Comparison of ENCODE assay signal across 17 cellular contexts in the genomic region with DNA sequence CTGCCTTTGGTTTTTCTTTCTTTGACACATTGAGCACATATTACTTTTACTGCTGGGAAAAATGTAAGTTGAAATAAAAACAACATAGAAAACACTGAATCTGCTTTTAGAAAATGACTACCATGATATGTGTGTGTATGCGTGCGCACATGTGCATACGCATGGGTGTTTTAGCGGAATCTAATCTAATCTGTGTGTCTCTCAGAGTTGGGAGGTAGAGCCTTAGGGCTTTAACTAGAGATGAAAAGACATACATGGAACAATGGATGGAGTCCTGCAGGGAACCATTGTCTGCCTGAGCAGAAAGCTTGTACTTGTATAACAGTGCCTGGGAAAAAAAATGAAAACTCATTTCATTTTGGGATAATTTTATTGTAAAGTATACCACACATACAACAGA. TPM values are rescaled to one million over a fixed set of nuclear protein-coding genes. Genes with fewer than 3 reads are reported as not detected.
DNase-seq lines count a peak whose midpoint lies in the region; ATAC-seq and TF ChIP-seq lines count a peak whose summit lies in the region.
"Had no signal": no experiment of that assay in that cellular context is flagged by ENCODE, and none has a peak within 500 bp of the region (broad histone marks: within the 10 kb centered on the region; RNA-seq: fewer than 3 reads in every experiment).

No MANE protein-coding gene starts in this region.

- H3K36me3 ChIP-seq in ACC112 (ENCODE audit: insufficient read depth, low read length) (peaks cover 33% of the 10 kb centered on the region), BE2C (no peaks in the 10 kb centered on the region)
- peaks cover 36% of the 10 kb centered on the region for H3K36me3 ChIP-seq in CD4-positive, alpha-beta memory T cell (ENCODE audit: insufficient read depth, low read length)
- peaks cover 11 to 30% (median 18%) of the 10 kb centered on the region in 3 experiments for H3K36me3 ChIP-seq in naive thymus-derived CD4-positive, alpha-beta T cell (ENCODE audit: control insufficient read depth in 2 of 3, insufficient read depth in 3 of 3, low read length in 3 of 3)
- H3K36me3 ChIP-seq: ovary had no signal

- intact Hi-C loops in CD4-positive, alpha-beta memory T cell (cut with micrococcal nuclease): no loop called here
- intact Hi-C loops in naive thymus-derived CD4-positive, alpha-beta T cell (cut with micrococcal nuclease): no loop called here

- H3K4me3 ChIP-seq in ACC112 (ENCODE audit: low read depth, low read length) (no peak overlapping the region), BE2C (ENCODE audit: low read depth, low read length) (no peak overlapping the region)
- no peak overlapping the region for H3K4me3 ChIP-seq in CD4-positive, alpha-beta memory T cell (ENCODE audit: low read length in 2 of 2)
- no peak overlapping the region for H3K4me3 ChIP-seq in naive thymus-derived CD4-positive, alpha-beta T cell (ENCODE audit: low read length)
- H3K4me3 ChIP-seq: GM12878, K562, ovary, SJSA1 had no signal

- H3K36me3 Mint-ChIP-seq in CD4-positive, alpha-beta memory T cell: peaks cover 80 to 82% of the 10 kb centered on the region in 2 donors
- H3K36me3 Mint-ChIP-seq in activated naive CD8-positive, alpha-beta T cell treated with anti-CD3 and anti-CD28 coated beads for 36 hours: peaks cover 52% of the 10 kb centered on the region
- peaks cover 7 to 71% (median 44%) of the 10 kb centered on the region in 5 donors for H3K36me3 Mint-ChIP-seq in naive thymus-derived CD4-positive, alpha-beta T cell
- H3K36me3 Mint-ChIP-seq in nephron progenitor cell (ENCODE audit: low read depth): peaks cover 20% of the 10 kb centered on the region

- H2AFZ ChIP-seq in ACC112 (ENCODE audit: low read length, unreplicated experiment): no peak overlapping the region

- no peaks in the 10 kb centered on the region for H3K27me3 Mint-ChIP-seq in CD4-positive, alpha-beta memory T cell
- no peaks in the 10 kb centered on the region for H3K27me3 Mint-ChIP-seq in activated naive CD8-positive, alpha-beta T cell treated with anti-CD3 and anti-CD28 coated beads for 36 hours
- H3K27me3 Mint-ChIP-seq in naive thymus-derived CD4-positive, alpha-beta T cell: no peaks in the 10 kb centered on the region
- H3K27me3 Mint-ChIP-seq in nephron progenitor cell (ENCODE audit: low read depth, poor library complexity): no peaks in the 10 kb centered on the region

- no peak for ATAC-seq in naive thymus-derived CD4-positive, alpha-beta T cell
- no peak for ATAC-seq in GM21390 (IDR thresholded peaks at IDR 0.05; ENCODE audit: unreplicated experiment)
- ATAC-seq in HG03025 (IDR thresholded peaks at IDR 0.05; ENCODE audit: low FRiP score, unreplicated experiment): no peak
- ATAC-seq: GM12878, K562 had no signal

- peak overlapping the region in 2 of 8 donors; percentile 36 to 40 for H3K4me3 Mint-ChIP-seq in CD4-positive, alpha-beta memory T cell
- H3K4me3 Mint-ChIP-seq in activated naive CD8-positive, alpha-beta T cell treated with anti-CD3 and anti-CD28 coated beads for 36 hours: no peak overlapping the region
- peak overlapping the region in 8 of 10 donors; percentile 5 to 59 (median 21) for H3K4me3 Mint-ChIP-seq in naive thymus-derived CD4-positive, alpha-beta T cell
- H3K4me3 Mint-ChIP-seq in nephron progenitor cell: no peak overlapping the region
- H3K4me3 Mint-ChIP-seq: dendritic cell treated with granulocyte-macrophage colony-stimulating factor and Interleukin-4, amounts not matched to agents 40 ng/mL and 50 ng/mL, for 4 days; T-helper 2 cell treated with Interferon-gamma antibody and Interleukin-4, amounts not matched to agents 5 μg/mL and 100 μg/mL, for 36 hours had no signal

- H3K27ac Mint-ChIP-seq in CD4-positive, alpha-beta memory T cell: peak overlapping the region; percentile 32 to 83 (median 75)
- H3K27ac Mint-ChIP-seq in activated naive CD8-positive, alpha-beta T cell treated with anti-CD3 and anti-CD28 coated beads for 36 hours: peak overlapping the region; percentile 63
- peak overlapping the region in 8 of 9 donors; percentile 24 to 100 (median 80) for H3K27ac Mint-ChIP-seq in naive thymus-derived CD4-positive, alpha-beta T cell
- no peak overlapping the region for H3K27ac Mint-ChIP-seq in nephron progenitor cell
- H3K27ac Mint-ChIP-seq: T-helper 2 cell treated with Interferon-gamma antibody and Interleukin-4, amounts not matched to agents 5 μg/mL and 100 μg/mL, for 36 hours had no signal

- peak overlapping the region; percentile 23 for H3K27ac ChIP-seq in ACC112 (ENCODE audit: low read depth, low read length)
- no peak overlapping the region for H3K27ac ChIP-seq in CD4-positive, alpha-beta memory T cell (ENCODE audit: low read depth, low read length)
- H3K27ac ChIP-seq in naive thymus-derived CD4-positive, alpha-beta T cell (ENCODE audit: low read depth, low read length): peak overlapping the region; percentile 42
- H3K27ac ChIP-seq: ovary had no signal

- peaks cover 50% of the 10 kb centered on the region for H3K4me1 ChIP-seq in ACC112 (ENCODE audit: control insufficient read depth, insufficient read depth, low read length, unreplicated experiment)
- peaks cover 93% of the 10 kb centered on the region for H3K4me1 ChIP-seq in CD4-positive, alpha-beta memory T cell (ENCODE audit: insufficient read depth, low read length)
- H3K4me1 ChIP-seq in naive thymus-derived CD4-positive, alpha-beta T cell (ENCODE audit: control insufficient read depth in 2 of 2, insufficient read depth in 2 of 2, low read length in 2 of 2): peaks cover 44 to 66% of the 10 kb centered on the region in 2 donors
- no peaks in the 10 kb centered on the region for H3K4me1 ChIP-seq in BE2C

- no peaks in the 10 kb centered on the region for H3K9me3 Mint-ChIP-seq in CD4-positive, alpha-beta memory T cell
- H3K9me3 Mint-ChIP-seq in activated naive CD8-positive, alpha-beta T cell treated with anti-CD3 and anti-CD28 coated beads for 36 hours: peaks cover 3% of the 10 kb centered on the region
- H3K9me3 Mint-ChIP-seq in naive thymus-derived CD4-positive, alpha-beta T cell: peaks cover 0 to 1% (median 0%) of the 10 kb centered on the region in 11 donors
- no peaks in the 10 kb centered on the region for H3K9me3 Mint-ChIP-seq in nephron progenitor cell
- H3K9me3 Mint-ChIP-seq: dendritic cell treated with granulocyte-macrophage colony-stimulating factor and Interleukin-4, amounts not matched to agents 40 ng/mL and 50 ng/mL, for 4 days; T-helper 2 cell treated with Interferon-gamma antibody and Interleukin-4, amounts not matched to agents 5 μg/mL and 100 μg/mL, for 36 hours had no signal

- POLR2A ChIA-PET in CD4-positive, alpha-beta memory T cell (lab: Charles Lee; ENCODE audit: partially characterized antibody): interaction anchor here (1.1 to 2.8 kb wide), 3 partner anchors 13 to 323 kb away, joined by 3 to 16 read pairs (median 3); partner anchors contain the start of genes PEX12 and SLFN5
- POLR2A ChIA-PET in naive thymus-derived CD4-positive, alpha-beta T cell (lab: Charles Lee): interaction anchor here (0.6 to 4.4 kb wide), 3 partner anchors 9 to 274 kb away, joined by 3 to 20 read pairs (median 3); no protein-coding TSS in a partner anchor

- peaks cover 57 to 93% (median 75%) of the 10 kb centered on the region in 4 donors for H3K4me1 Mint-ChIP-seq in CD4-positive, alpha-beta memory T cell
- H3K4me1 Mint-ChIP-seq in activated naive CD8-positive, alpha-beta T cell treated with anti-CD3 and anti-CD28 coated beads for 36 hours: peaks cover 81% of the 10 kb centered on the region
- H3K4me1 Mint-ChIP-seq in naive thymus-derived CD4-positive, alpha-beta T cell: peaks cover 47 to 94% (median 88%) of the 10 kb centered on the region in 7 donors
- peaks cover 23% of the 10 kb centered on the region for H3K4me1 Mint-ChIP-seq in nephron progenitor cell

- H3K79me2 ChIP-seq in ACC112 (ENCODE audit: control insufficient read depth, insufficient read depth, low read length, unreplicated experiment): peaks cover 81% of the 10 kb centered on the region

- H3K27me3 ChIP-seq in ACC112 (ENCODE audit: insufficient read depth, low read length) (no peaks in the 10 kb centered on the region), BE2C (peaks cover 25% of the 10 kb centered on the region)
- H3K27me3 ChIP-seq in CD4-positive, alpha-beta memory T cell (ENCODE audit: insufficient read depth, low read length): no peaks in the 10 kb centered on the region
- no peaks in the 10 kb centered on the region for H3K27me3 ChIP-seq in naive thymus-derived CD4-positive, alpha-beta T cell (ENCODE audit: control insufficient read depth in 2 of 2, insufficient read depth in 2 of 2, low read length in 2 of 2)
- H3K27me3 ChIP-seq: ovary, SJSA1 had no signal

- no peaks in the 10 kb centered on the region for H3K9me3 ChIP-seq in CD4-positive, alpha-beta memory T cell (ENCODE audit: control insufficient read depth in 1 of 2, low read length in 2 of 2)
- no peaks in the 10 kb centered on the region for H3K9me3 ChIP-seq in naive thymus-derived CD4-positive, alpha-beta T cell (ENCODE audit: control insufficient read depth in 2 of 3, low read length in 3 of 3)
- no peaks in the 10 kb centered on the region for H3K9me3 ChIP-seq in BE2C
- H3K9me3 ChIP-seq: ovary, SJSA1 had no signal

- CTCF ChIA-PET in CD4-positive, alpha-beta memory T cell (lab: Charles Lee; ENCODE audit: partially characterized antibody): no interaction called here
- CTCF ChIA-PET in naive thymus-derived CD4-positive, alpha-beta T cell (lab: Charles Lee): no interaction called here

- no peak for DNase-seq in CD4-positive, alpha-beta memory T cell
- DNase-seq in activated naive CD8-positive, alpha-beta T cell treated with anti-CD3 and anti-CD28 coated beads for 36 hours: no peak
- no peak for DNase-seq in naive thymus-derived CD4-positive, alpha-beta T cell
- no peak for DNase-seq in BE2C
- no peak for DNase-seq in nephron progenitor cell
- DNase-seq: GDM1, NCI-H2029, NCI-H524 treated with DMSO at 0.1 percent for 48 hours, ovary had no signal

- TF ChIP-seq CTCF in BE2C (IDR thresholded peaks at IDR 0.05; ENCODE audit: low read depth, low read length) (no peak), nephron progenitor cell (IDR thresholded peaks at IDR 0.05) (no peak)

RNA-seq across cellular contexts. Expression of gene SLFN5, which starts 12.4 kb away (rescaled TPM):
- total RNA-seq in CD4-positive, alpha-beta memory T cell: 100 to 1,000 TPM; 182 to 188 TPM
- polyA plus RNA-seq in CD4-positive, alpha-beta memory T cell: 100 to 1,000 TPM in 1 of 2 donors, 10 to 100 TPM in 1; 73.4 to 152 TPM
- 10 to 100 TPM; 33.9 to 37.9 TPM for total RNA-seq in activated naive CD8-positive, alpha-beta T cell treated with anti-CD3 and anti-CD28 coated beads for 36 hours
- 100 to 1,000 TPM in 4 of 5 experiments, 10 to 100 TPM in 1; 80.0 to 199 (median 133) TPM for total RNA-seq in naive thymus-derived CD4-positive, alpha-beta T cell
- polyA plus RNA-seq in naive thymus-derived CD4-positive, alpha-beta T cell: 100 to 1,000 TPM; 103 to 169 TPM
- polyA plus RNA-seq in BE2C (2012; ENCODE audit: insufficient read depth, insufficient read length, low read depth): not detected

Comparison
In these comparisons a context has a peak if more than half of its experiments do, and no peak if none do; other contexts are left out.
1. H3K4me3 Mint-ChIP-seq: peak in naive thymus-derived CD4-positive, alpha-beta T cell (8 of 10); none in activated naive CD8-positive, alpha-beta T cell treated with anti-CD3 and anti-CD28 coated beads for 36 hours (single experiment) and nephron progenitor cell (single experiment).